ENCODE assay signal across 8 cellular contexts in the genomic region with DNA sequence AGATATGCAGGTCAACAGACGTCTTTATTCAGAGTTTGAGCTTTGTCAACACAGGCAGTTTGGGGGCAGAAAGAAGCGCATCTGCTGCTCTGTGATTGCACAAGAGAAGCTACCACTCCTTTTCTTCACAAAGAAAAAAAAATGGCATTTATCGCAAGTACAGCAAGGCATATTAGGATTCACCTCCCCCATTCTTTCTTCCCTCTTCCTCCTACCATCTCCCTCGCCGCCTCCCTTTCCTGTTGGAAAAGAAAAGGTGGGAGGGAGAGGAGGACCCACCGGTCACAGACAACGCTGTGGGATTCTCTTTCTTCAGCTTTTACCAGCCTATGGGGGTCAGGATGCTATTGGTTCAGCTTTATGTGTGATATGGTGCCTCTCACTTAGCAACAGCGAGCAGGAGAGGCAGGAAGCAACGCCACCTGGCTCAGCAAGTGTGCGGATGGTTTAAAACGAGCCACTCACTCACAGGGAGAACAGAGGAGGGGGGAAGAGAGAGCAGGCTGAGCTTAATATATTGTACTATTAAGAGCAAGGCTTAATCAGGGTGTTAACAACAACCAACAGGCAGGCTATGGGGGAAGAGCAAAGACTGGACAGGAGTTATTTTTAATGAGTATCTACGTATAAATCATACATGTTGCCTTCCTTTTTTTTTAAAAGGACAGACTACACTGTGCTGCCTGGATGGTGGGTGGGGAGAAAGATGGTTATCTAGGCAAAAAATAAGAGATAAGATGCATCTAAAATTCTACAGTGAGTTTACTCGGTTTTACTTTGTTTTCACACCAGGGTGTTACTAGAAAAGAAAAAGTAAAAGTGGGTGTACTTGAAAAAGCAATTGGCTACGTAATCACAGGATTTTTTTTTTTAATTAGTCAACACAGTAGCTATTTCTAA.
DNase-seq lines count a peak whose midpoint lies in the region; ATAC-seq and TF ChIP-seq lines count a peak whose summit lies in the region.

No MANE protein-coding gene starts in this region.

- H3K4me1 ChIP-seq in right lobe of liver: peaks cover 0 to 21% (median 4%) of the 10 kb centered on the region in 4 donors

- peak overlapping the region; percentile 22 to 40 (median 29) for H3K4me3 ChIP-seq in right lobe of liver

- no peaks in the 10 kb centered on the region for H3K9me3 Mint-ChIP-seq in activated CD4-positive, alpha-beta T cell treated with anti-CD3 and anti-CD28 coated beads, Interleukin-2, amount 10 ng/mL, durations not matched to agents 7 days and 5 days

- H3K4me1 Mint-ChIP-seq in activated CD4-positive, alpha-beta T cell treated with anti-CD3 and anti-CD28 coated beads, Interleukin-2, amount 10 ng/mL, durations not matched to agents 7 days and 5 days: peaks cover 50% of the 10 kb centered on the region

- no peak for TF ChIP-seq POLR2A in right lobe of liver (IDR thresholded peaks at IDR 0.05)

- intact Hi-C loops in right lobe of liver (cut with DNase I): no loop called here

- H3K27me3 Mint-ChIP-seq in activated CD4-positive, alpha-beta T cell treated with anti-CD3 and anti-CD28 coated beads, Interleukin-2, amount 10 ng/mL, durations not matched to agents 7 days and 5 days: peaks cover 9% of the 10 kb centered on the region

- no peaks in the 10 kb centered on the region for H3K36me3 Mint-ChIP-seq in activated CD4-positive, alpha-beta T cell treated with anti-CD3 and anti-CD28 coated beads, Interleukin-2, amount 10 ng/mL, durations not matched to agents 7 days and 5 days (ENCODE audit: low read depth)

- POLR2A ChIA-PET in HEK293T (lab: Yijun Ruan, JAX): interaction anchor here (0.7 to 1.4 kb wide), 4 partner anchors 47 to 203 kb away, joined by 3 to 7 read pairs (median 3); no protein-coding TSS in a partner anchor
- POLR2A ChIA-PET in activated CD4-positive, alpha-beta T cell treated with anti-CD3 and anti-CD28 coated beads, Interleukin-2, amount 10 ng/mL, durations not matched to agents 7 days and 5 days (lab: Charles Lee): interaction anchor here (0.6 to 0.7 kb wide), 2 partner anchors 90 to 121 kb away, joined by 3 read pairs; no protein-coding TSS in a partner anchor

- peak; percentile 78 to 89 (median 84) for ATAC-seq in right lobe of liver

- H3K4me3 Mint-ChIP-seq in activated CD4-positive, alpha-beta T cell treated with anti-CD3 and anti-CD28 coated beads, Interleukin-2, amount 10 ng/mL, durations not matched to agents 7 days and 5 days: peak overlapping the region; percentile 71

- DNase-seq in CD1c-positive myeloid dendritic cell (ENCODE audit: extremely low spot score) (peak; percentile 19), HEK293T (ENCODE audit: extremely low spot score) (peak; percentile 28), NCI-H2196 treated with DMSO at 0.1 percent for 48 hours (lab: John Stamatoyannopoulos, UW; ENCODE audit: unreplicated experiment) (peak; percentile 72), right lobe of liver (peak; percentile 51 to 59 (median 54)), cortex of kidney (lab: John Stamatoyannopoulos, UW) (no peak)
- peak; percentile 66 for DNase-seq in activated CD4-positive, alpha-beta T cell treated with anti-CD3 and anti-CD28 coated beads, Interleukin-2, amount 10 ng/mL, durations not matched to agents 7 days and 5 days
- peak; percentile 19 for DNase-seq in effector CD4-positive, alpha-beta T cell
- peak in 2 of 3 experiments; percentile 10 to 12 for DNase-seq in stimulated activated CD4-positive, alpha-beta T cell treated with anti-CD3 and anti-CD28 coated beads, TNF-alpha, amount 100 ng/mL, for 4 hours (ENCODE audit: low read depth in 3 of 3)

- peak in 2 of 4 donors; percentile 15 to 25 for TF ChIP-seq CTCF in right lobe of liver (IDR thresholded peaks at IDR 0.05)

- peak overlapping the region; percentile 23 to 47 (median 39) for H3K27ac ChIP-seq in right lobe of liver

- no peaks in the 10 kb centered on the region for H3K9me3 ChIP-seq in right lobe of liver

- CTCF ChIA-PET in HEK293T (lab: Yijun Ruan, JAX): interaction anchor here (0.6 to 1.9 kb wide), 13 partner anchors 10 to 820 kb away, joined by 3 to 10 read pairs (median 3); no protein-coding TSS in a partner anchor
- CTCF ChIA-PET in activated CD4-positive, alpha-beta T cell treated with anti-CD3 and anti-CD28 coated beads, Interleukin-2, amount 10 ng/mL, durations not matched to agents 7 days and 5 days (lab: Charles Lee): interaction anchor here (0.9 to 2.2 kb wide), 3 partner anchors 8 to 203 kb away, joined by 3 to 5 read pairs (median 3); no protein-coding TSS in a partner anchor

- 1% methylated on average over 14 of the region's 14 CpGs for WGBS in right lobe of liver (ENCODE audit: insufficient coverage, low coverage, low lambda C conversion rate, missing lambda C conversion rate)

- no peaks in the 10 kb centered on the region for H3K36me3 ChIP-seq in right lobe of liver

- no peaks in the 10 kb centered on the region for H3K27me3 ChIP-seq in right lobe of liver

- peak overlapping the region; percentile 80 for H3K27ac Mint-ChIP-seq in activated CD4-positive, alpha-beta T cell treated with anti-CD3 and anti-CD28 coated beads, Interleukin-2, amount 10 ng/mL, durations not matched to agents 7 days and 5 days

TF ChIP-seq in HEK293T, 16 proteins besides CTCF, POLR2A, EP300 and RAD21:
- TF ChIP-seq, protein P1, sequence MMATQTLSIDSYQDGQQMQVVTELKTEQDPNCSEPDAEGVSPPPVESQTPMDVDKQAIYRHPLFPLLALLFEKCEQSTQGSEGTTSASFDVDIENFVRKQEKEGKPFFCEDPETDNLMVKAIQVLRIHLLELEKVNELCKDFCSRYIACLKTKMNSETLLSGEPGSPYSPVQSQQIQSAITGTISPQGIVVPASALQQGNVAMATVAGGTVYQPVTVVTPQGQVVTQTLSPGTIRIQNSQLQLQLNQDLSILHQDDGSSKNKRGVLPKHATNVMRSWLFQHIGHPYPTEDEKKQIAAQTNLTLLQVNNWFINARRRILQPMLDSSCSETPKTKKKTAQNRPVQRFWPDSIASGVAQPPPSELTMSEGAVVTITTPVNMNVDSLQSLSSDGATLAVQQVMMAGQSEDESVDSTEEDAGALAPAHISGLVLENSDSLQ (IDR thresholded peaks at IDR 0.05): no peak
- no peak for TF ChIP-seq FOXK2 (IDR thresholded peaks at IDR 0.05)
- TF ChIP-seq NFRKB (IDR thresholded peaks at IDR 0.05): no peak
- no peak for TF ChIP-seq HDGF (IDR thresholded peaks at IDR 0.05; ENCODE audit: borderline replicate concordance)
- TF ChIP-seq ELF4 (IDR thresholded peaks at IDR 0.05): no peak
- TF ChIP-seq L3MBTL2 (conservative IDR thresholded peaks at IDR 0.05): no peak
- TF ChIP-seq TARDBP (IDR thresholded peaks at IDR 0.05): no peak
- TF ChIP-seq LEF1 (IDR thresholded peaks at IDR 0.05; ENCODE audit: borderline replicate concordance): no peak
- no peak for TF ChIP-seq SUZ12 (IDR thresholded peaks at IDR 0.05)
- TF ChIP-seq ARNT (IDR thresholded peaks at IDR 0.05): no peak
- TF ChIP-seq CTBP1 (IDR thresholded peaks at IDR 0.05; ENCODE audit: borderline replicate concordance): no peak
- no peak for TF ChIP-seq FOXM1 (IDR thresholded peaks at IDR 0.05; ENCODE audit: borderline replicate concordance)
- TF ChIP-seq SP1 (IDR thresholded peaks at IDR 0.05): no peak
- no peak for TF ChIP-seq BHLHE40 (IDR thresholded peaks at IDR 0.05; ENCODE audit: borderline replicate concordance)
- no peak for TF ChIP-seq ZNF384 (IDR thresholded peaks at IDR 0.05)
- TF ChIP-seq FOXA1 (IDR thresholded peaks at IDR 0.05): no peak
